29 cellular contexts compared by ENCODE assay signal in the genomic region with DNA sequence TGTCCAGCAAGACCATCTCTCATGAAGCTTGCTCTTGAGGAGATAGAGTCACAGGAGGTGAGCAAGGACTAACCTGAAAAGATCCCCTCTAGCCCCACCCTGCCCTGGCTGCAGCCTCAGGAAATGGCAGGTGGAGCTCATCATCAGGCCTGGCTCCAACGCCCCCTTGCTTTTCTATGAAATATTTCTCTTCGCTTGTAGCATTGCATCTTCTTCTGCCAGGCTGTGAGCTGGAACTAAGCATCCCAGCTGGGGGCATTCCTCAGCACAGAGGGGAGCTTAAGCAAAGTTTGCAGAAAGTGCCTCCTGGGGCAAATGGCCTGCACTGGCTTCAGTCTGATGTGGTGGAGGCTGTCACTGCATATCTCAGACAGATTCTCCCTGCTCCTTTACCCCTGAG.
A peak's percentile ranks its signal among the peaks of the same experiment; 100 is the strongest.
DNase-seq lines count a peak whose midpoint lies in the region; ATAC-seq, FAIRE-seq and TF ChIP-seq lines count a peak whose summit lies in the region.
"Had no signal": no experiment of that assay in that cellular context is flagged by ENCODE, and none has a peak within 500 bp of the region (broad histone marks: within the 10 kb centered on the region; RNA-seq: fewer than 3 reads in every experiment).

No MANE protein-coding gene starts in this region.

- no peak for TF ChIP-seq EP300 in GM12878 (IDR thresholded peaks at IDR 0.05; ENCODE audit: borderline replicate concordance in 1 of 2, control insufficient read depth in 1 of 2, low read depth in 2 of 2, low read length in 2 of 2)
- TF ChIP-seq EP300 in stomach (IDR thresholded peaks at IDR 0.05), result no peak

- no peaks in the 10 kb centered on the region for H3K9me2 ChIP-seq in Loucy (replicated peaks; ENCODE audit: low read depth, low read length)

- no peaks in the 10 kb centered on the region for H3K27me3 ChIP-seq in GM06990 (replicated peaks; ENCODE audit: control insufficient read depth, insufficient read depth, low read length)
- no peaks in the 10 kb centered on the region for H3K27me3 ChIP-seq in Loucy (ENCODE audit: insufficient read depth, low read length, poor library complexity, severe bottlenecking)
- no peaks in the 10 kb centered on the region for H3K27me3 ChIP-seq in GM12878 (replicated peaks in 1 of 2; ENCODE audit: control insufficient read depth in 2 of 2, insufficient read depth in 2 of 2, low read length in 1 of 2)
- H3K27me3 ChIP-seq in stomach, result no peaks in the 10 kb centered on the region
- H3K27me3 ChIP-seq: colonic mucosa, sigmoid colon, tibial nerve had no signal

- H4K20me1 ChIP-seq in Loucy (ENCODE audit: insufficient read depth, low read length, poor library complexity, severe bottlenecking), result no peaks in the 10 kb centered on the region
- no peaks in the 10 kb centered on the region for H4K20me1 ChIP-seq in GM12878 (ENCODE audit: control insufficient read depth, insufficient read depth)

- CTCF ChIA-PET in GM12878 (lab: Yijun Ruan, JAX), result interaction anchor here (0.6 to 5.6 kb wide), 9 partner anchors 8 to 314 kb away, joined by 3 to 28 read pairs (median 4); no protein-coding TSS in a partner anchor

- RAD21 ChIA-PET in GM12878 (lab: Charles Lee; ENCODE audit: unreplicated experiment), result interaction anchor here (1.0 to 1.1 kb wide), 2 partner anchors 33 to 144 kb away, joined by 3 to 6 read pairs; no protein-coding TSS in a partner anchor

- H3K27ac ChIP-seq in GM12878 (ENCODE audit: control insufficient read depth, insufficient read depth), result no peak overlapping the region
- no peak overlapping the region for H3K27ac ChIP-seq in stomach
- H3K27ac ChIP-seq: colonic mucosa, GM23248, prostate gland, sigmoid colon, SJCRH30, tibial nerve had no signal

- no peak overlapping the region for H3K4me3 ChIP-seq in GM06990 (replicated peaks; ENCODE audit: low read depth, low read length)
- no peak overlapping the region for H3K4me3 ChIP-seq in Loucy (ENCODE audit: low read length, poor library complexity, severe bottlenecking)
- no peak overlapping the region for H3K4me3 ChIP-seq in GM12878
- H3K4me3 ChIP-seq in stomach, result no peak overlapping the region
- H3K4me3 ChIP-seq: colonic mucosa, GM23248, prostate gland, sigmoid colon, SJCRH30, tibial nerve had no signal

- H3K4me2 ChIP-seq in Loucy (ENCODE audit: low read depth, low read length, poor library complexity, severe bottlenecking) (no peak overlapping the region), GM12878 (ENCODE audit: control insufficient read depth, insufficient read depth) (no peak overlapping the region)

- TF ChIP-seq CTCF in GM06990 (IDR thresholded peaks at IDR 0.05; ENCODE audit: insufficient read depth, low read length, poor library complexity, severe bottlenecking) (peak; percentile 21), Loucy (conservative IDR thresholded peaks at IDR 0.05; ENCODE audit: low read length) (peak; percentile 20; the same call in 1 of the 2 replicates), GM12878 (IDR thresholded peaks at IDR 0.05 in 2 of 3, conservative IDR thresholded peaks at IDR 0.05 in 1 of 3; ENCODE audit: control insufficient read depth in 2 of 3, extremely low read depth in 1 of 3, insufficient read depth in 1 of 3, low read depth in 3 of 3, low read length in 3 of 3) (0 out of 6 replicates have a peak, but pooled peaks of 2 of the 3 experiments have one; percentile 8 to 17), stomach (IDR thresholded peaks at IDR 0.05) (no peak)

- POLR2A ChIA-PET in GM12878 (lab: Charles Lee), result no interaction called here

- no peak overlapping the region for H3K9ac ChIP-seq in Loucy (ENCODE audit: low read depth, low read length, poor library complexity, severe bottlenecking)
- H3K9ac ChIP-seq in GM12878 (ENCODE audit: control insufficient read depth, insufficient read depth, low read length), result no peak overlapping the region
- H3K9ac ChIP-seq: GM23248 had no signal

- 0 out of 2 replicates have a peak, but pooled peaks have one; percentile 11 for TF ChIP-seq RAD21 in GM12878 (IDR thresholded peaks at IDR 0.05; ENCODE audit: insufficient read depth, low read depth, low read length)

- TF ChIP-seq POLR2A in GM12878 (IDR thresholded peaks at IDR 0.05; ENCODE audit: low read depth, low read length) (no peak), stomach (IDR thresholded peaks at IDR 0.05) (no peak)

- DNase-seq in GM06990 (ENCODE audit: extremely low read depth, insufficient read length), result no peak
- DNase-seq in GM12878 (ENCODE audit: low read depth, low spot score), result no peak
- peak; percentile 40 for DNase-seq in iPS-NIHi7 (ENCODE audit: extremely low spot score)
- DNase-seq in stomach, result no peak
- DNase-seq in NCI-H1048 (lab: John Stamatoyannopoulos, UW), result no peak
- no peak for DNase-seq in NOMO-1 (lab: John Stamatoyannopoulos, UW; ENCODE audit: unreplicated experiment in 2 of 2)
- DNase-seq in NCI-H1105 (lab: John Stamatoyannopoulos, UW), result no peak
- DNase-seq: activated B cell treated with CpG ODN at 0.5 μM for 24 hours; activated CD4-positive, alpha-beta T cell treated with anti-CD3 and anti-CD28 coated beads, Interleukin-2, amount 10 ng/mL, durations not matched to agents 7 days and 5 days; activated effector memory CD4-positive, alpha-beta T cell treated with Interleukin-2 at 50 U/mL for 16 hours; colonic mucosa; effector CD4-positive, alpha-beta T cell; glutamatergic neuron; GM23248; KBM-7; kidney; MM.1S; NCI-H1417 treated with DMSO at 0.1 percent for 48 hours; NCI-H2029 treated with DMSO at 0.1 percent for 48 hours; NCI-H2227 treated with DMSO at 0.1 percent for 48 hours; NCI-H526; sigmoid colon; SJCRH30; stimulated activated CD4-positive, alpha-beta T cell treated with anti-CD3 and anti-CD28 coated beads, Interleukin-4, amount 100 ng/mL, for 24 hours; SW 1271 had no signal

- H3K36me3 ChIP-seq in GM06990 (ENCODE audit: control insufficient read depth, insufficient read depth, low read length) (no peaks in the 10 kb centered on the region), Loucy (ENCODE audit: insufficient read depth, low read length) (no peaks in the 10 kb centered on the region), GM12878 (ENCODE audit: control insufficient read depth in 2 of 2, insufficient read depth in 2 of 2, low read length in 1 of 2) (no peaks in the 10 kb centered on the region), stomach (no peaks in the 10 kb centered on the region)
- H3K36me3 ChIP-seq: colonic mucosa, prostate gland, sigmoid colon, SJCRH30, tibial nerve had no signal

- 0% methylated on average over 2 of the region's 2 CpGs for WGBS in GM12878 (ENCODE audit: insufficient coverage, insufficient replicate concordance, low lambda C conversion rate, missing lambda C conversion rate)
- WGBS in stomach, 5 donors, result 81 to 93% (median 87%) methylated on average over 2 of the region's 2 CpGs

- no TSS peak for BruUV-seq in GM12878 (replicated peaks; lab: Mats Ljungman, UMichigan)

- H3K79me2 ChIP-seq in Loucy (ENCODE audit: insufficient read depth, low read length) (no peaks in the 10 kb centered on the region), GM12878 (ENCODE audit: control insufficient read depth, insufficient read depth, low read length) (no peaks in the 10 kb centered on the region)

- H3K4me1 ChIP-seq in Loucy (ENCODE audit: insufficient read depth, low read length, poor library complexity, severe bottlenecking) (no peaks in the 10 kb centered on the region), GM12878 (ENCODE audit: control insufficient read depth, insufficient read depth, low read length) (peaks cover 6% of the 10 kb centered on the region; the same call in 1 of the 2 replicates), stomach (peaks cover 11 to 16% (median 13%) of the 10 kb centered on the region in 4 donors)
- H3K4me1 ChIP-seq: colonic mucosa, prostate gland, SJCRH30 had no signal

- SMC1A ChIA-PET in GM12878 (lab: Charles Lee; ENCODE audit: uncharacterized antibody, unreplicated experiment), result interaction anchor here (0.7 to 2.6 kb wide), 5 partner anchors 9 to 34 kb away, joined by 3 to 15 read pairs (median 3); no protein-coding TSS in a partner anchor

- FAIRE-seq in GM12878 (lab: Jason Lieb, UNC), result no peak
- FAIRE-seq: HTR-8/SVneo, kidney had no signal

- no peaks in the 10 kb centered on the region for H3F3A ChIP-seq in Loucy (ENCODE audit: low read depth)

- no peak for ATAC-seq in GM12878

- intact Hi-C loops in GM12878 (cut with micrococcal nuclease; ENCODE audit: unreplicated experiment) (no loop called here), stomach (cut with DNase I; ENCODE audit: low total_unique reads) (no loop called here)

- in situ Hi-C loops in GM12878 (cut with MboI), result no loop called here

- H2AFZ ChIP-seq in Loucy (ENCODE audit: low read length) (no peak overlapping the region), GM12878 (ENCODE audit: control insufficient read depth, low read depth, low read length) (no peak overlapping the region)
- H2AFZ ChIP-seq: GM23248 had no signal

- H3K9me3 ChIP-seq in Loucy (ENCODE audit: insufficient read depth, low read depth, low read length), result no peaks in the 10 kb centered on the region
- H3K9me3 ChIP-seq in GM12878 (replicated peaks; ENCODE audit: control insufficient read depth, insufficient read depth, low read length), result no peaks in the 10 kb centered on the region
- H3K9me3 ChIP-seq in stomach, result no peaks in the 10 kb centered on the region
- H3K9me3 ChIP-seq: colonic mucosa, prostate gland, sigmoid colon, SJCRH30, tibial nerve had no signal

TF ChIP-seq in GM12878, 131 proteins besides CTCF, POLR2A, EP300 and RAD21:
- TF ChIP-seq, protein P1, sequence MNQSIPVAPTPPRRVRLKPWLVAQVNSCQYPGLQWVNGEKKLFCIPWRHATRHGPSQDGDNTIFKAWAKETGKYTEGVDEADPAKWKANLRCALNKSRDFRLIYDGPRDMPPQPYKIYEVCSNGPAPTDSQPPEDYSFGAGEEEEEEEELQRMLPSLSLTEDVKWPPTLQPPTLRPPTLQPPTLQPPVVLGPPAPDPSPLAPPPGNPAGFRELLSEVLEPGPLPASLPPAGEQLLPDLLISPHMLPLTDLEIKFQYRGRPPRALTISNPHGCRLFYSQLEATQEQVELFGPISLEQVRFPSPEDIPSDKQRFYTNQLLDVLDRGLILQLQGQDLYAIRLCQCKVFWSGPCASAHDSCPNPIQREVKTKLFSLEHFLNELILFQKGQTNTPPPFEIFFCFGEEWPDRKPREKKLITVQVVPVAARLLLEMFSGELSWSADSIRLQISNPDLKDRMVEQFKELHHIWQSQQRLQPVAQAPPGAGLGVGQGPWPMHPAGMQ (IDR thresholded peaks at IDR 0.05; ENCODE audit: borderline replicate concordance), result no peak

Comparison
In these comparisons a context has a peak if more than half of its experiments do, and no peak if none do; other contexts are left out.
1. CTCF ChIP-seq: peak in GM06990 (single experiment), Loucy (single experiment) and GM12878 (2 of 3); none in stomach (0 of 7).